ENCODE assay signal across 9 cellular contexts in genomic region chr10:132229834-132230556, GRCh38. TPM values are rescaled to one million over a fixed set of nuclear protein-coding genes. Genes with fewer than 3 reads are reported as not detected.
A peak's percentile ranks its signal among the peaks of the same experiment; 100 is the strongest.
DNase-seq lines count a peak whose midpoint lies in the region; ATAC-seq and TF ChIP-seq lines count a peak whose summit lies in the region.
"Had no signal": no experiment of that assay in that cellular context is flagged by ENCODE, and none has a peak within 500 bp of the region (broad histone marks: within the 10 kb centered on the region; RNA-seq: fewer than 3 reads in every experiment).

No MANE protein-coding gene starts in this region.

- no peak for TF ChIP-seq EP300 in tibial nerve (IDR thresholded peaks at IDR 0.05)

- ATAC-seq in GM19043 (IDR thresholded peaks at IDR 0.05; ENCODE audit: low read depth, unreplicated experiment) (peak; percentile 64), HG03196 (IDR thresholded peaks at IDR 0.05; ENCODE audit: unreplicated experiment) (peak; percentile 40)

- H3K27ac ChIP-seq in osteoblast (ENCODE audit: low read depth, low read length) = no peak overlapping the region
- H3K27ac ChIP-seq in tibial nerve = peak overlapping the region in 2 of 4 donors; percentile 32 to 36
- H3K27ac ChIP-seq: cardiac muscle cell had no signal

- TF ChIP-seq POLR2A in tibial nerve (IDR thresholded peaks at IDR 0.05) = no peak

- DNase-seq in amniotic epithelial cell (ENCODE audit: low read depth) (peak; percentile 31), osteoblast (ENCODE audit: insufficient read length, low spot score, missing footprints) (peak; percentile 97), MV-4-11 (lab: John Stamatoyannopoulos, UW) (no peak), tibial nerve (ENCODE audit: low spot score in 2 of 2) (no peak), middle frontal gyrus (ENCODE audit: extremely low spot score, low spot score) (no peak), DMS79 treated with DMSO at 0.1 percent for 48 hours (lab: John Stamatoyannopoulos, UW) (no peak)

- H4K20me1 ChIP-seq in osteoblast (ENCODE audit: insufficient read depth, low read length) = no peaks in the 10 kb centered on the region

- H3K4me1 ChIP-seq in osteoblast (ENCODE audit: insufficient read depth, low read length) (no peaks in the 10 kb centered on the region), tibial nerve (peaks cover 0 to 10% (median 0%) of the 10 kb centered on the region in 4 donors)

- peak overlapping the region; percentile 74 for H2AFZ ChIP-seq in osteoblast (ENCODE audit: low read length)

- H3K4me3 ChIP-seq in osteoblast (ENCODE audit: insufficient read depth, low read length) = peak overlapping the region; percentile 63
- peak overlapping the region in 2 of 4 donors; percentile 19 to 34 for H3K4me3 ChIP-seq in tibial nerve
- H3K4me3 ChIP-seq: cardiac muscle cell had no signal

- no peaks in the 10 kb centered on the region for H3K79me2 ChIP-seq in osteoblast (ENCODE audit: insufficient read depth, low read length)

- H3K36me3 ChIP-seq in osteoblast (ENCODE audit: insufficient read depth, low read length) = no peaks in the 10 kb centered on the region
- H3K36me3 ChIP-seq in tibial nerve = peaks cover 0 to 15% (median 0%) of the 10 kb centered on the region in 3 donors
- H3K36me3 ChIP-seq: cardiac muscle cell had no signal

- H3K9me3 ChIP-seq in osteoblast (ENCODE audit: low read depth, low read length) (no peaks in the 10 kb centered on the region), tibial nerve (no peaks in the 10 kb centered on the region)

- H3K27me3 ChIP-seq in osteoblast (ENCODE audit: insufficient read depth, low read length) (no peaks in the 10 kb centered on the region), tibial nerve (no peaks in the 10 kb centered on the region)
- H3K27me3 ChIP-seq: cardiac muscle cell had no signal

- TF ChIP-seq CTCF in osteoblast (IDR thresholded peaks at IDR 0.05; ENCODE audit: extremely low read depth, low read depth, low read length) (no peak), tibial nerve (IDR thresholded peaks at IDR 0.05) (no peak)

- WGBS in tibial nerve, 2 donors = 60 to 61% methylated on average over 16 to 26 of the region's 36 CpGs

- H3K4me2 ChIP-seq in osteoblast (ENCODE audit: insufficient read depth, low read length) = peak overlapping the region; percentile 53

RNA-seq across cellular contexts. Expression of gene DPYSL4, which starts 43.2 kb away (rescaled TPM):
- 0.72 and 2.4 TPM in 2 replicates for total RNA-seq in osteoblast
- 1 to 10 TPM in 2 of 4 donors, under 1 TPM in 2; 0.21 to 3.1 (median 1.4) TPM for total RNA-seq in tibial nerve

Comparison
In these comparisons a context has a peak if more than half of its experiments do, and no peak if none do; other contexts are left out.
1. DNase-seq: peak in amniotic epithelial cell (single experiment) and osteoblast (single experiment); none in MV-4-11 (single experiment), tibial nerve (0 of 2), middle frontal gyrus (single experiment) and DMS79 treated with DMSO at 0.1 percent for 48 hours (single experiment).